Comparison of ENCODE assay signal across 10 cellular contexts in the genomic region with DNA sequence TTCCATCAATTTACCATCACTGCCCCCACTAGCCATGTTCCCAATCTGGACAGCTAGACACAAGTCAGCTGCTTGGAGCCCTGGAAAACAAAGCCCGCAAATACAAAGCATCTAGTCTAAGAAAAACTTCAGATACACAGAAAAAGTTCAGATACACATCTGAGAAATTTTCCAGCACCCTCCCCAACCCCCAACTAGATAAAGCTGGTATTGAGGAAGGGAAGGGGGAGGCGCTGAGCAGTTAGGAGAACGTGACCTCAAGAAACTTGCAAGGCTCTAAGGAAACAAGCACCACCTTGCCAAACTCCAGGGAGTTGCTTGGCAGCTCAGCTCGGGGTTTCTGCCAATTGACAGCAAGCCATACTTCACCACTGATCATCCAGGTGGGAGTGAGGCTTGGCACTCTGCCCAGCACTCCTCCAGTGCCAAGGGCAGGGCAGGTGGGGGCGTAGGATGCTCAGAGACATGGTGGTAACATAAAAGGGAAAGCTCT. TPM values are rescaled to one million over a fixed set of nuclear protein-coding genes. Genes with fewer than 3 reads are reported as not detected.
DNase-seq lines count a peak whose midpoint lies in the region; ATAC-seq and TF ChIP-seq lines count a peak whose summit lies in the region.
"Had no signal": no experiment of that assay in that cellular context is flagged by ENCODE, and none has a peak within 500 bp of the region (broad histone marks: within the 10 kb centered on the region; RNA-seq: fewer than 3 reads in every experiment).

No MANE protein-coding gene starts in this region.

- H3K4me3 Mint-ChIP-seq in glutamatergic neuron (ENCODE audit: unreplicated experiment), result no peak overlapping the region

- H3K27ac Mint-ChIP-seq in glutamatergic neuron (ENCODE audit: unreplicated experiment), result no peak overlapping the region

- DNase-seq in HL-60 (ENCODE audit: low read depth in 1 of 2, low spot score in 1 of 2), result peak in 1 of 2 experiments; percentile 84
- DNase-seq in NCI-H446 (lab: John Stamatoyannopoulos, UW), result peak; percentile 8 to 79
- peak; percentile 75 for DNase-seq in colonic mucosa
- peak; percentile 13 to 92 (median 55) for DNase-seq in posterior cingulate gyrus
- DNase-seq in activated CD8-positive, alpha-beta memory T cell treated with anti-CD3 and anti-CD28 coated beads for 24 hours, result no peak
- no peak for DNase-seq in glutamatergic neuron
- DNase-seq: activated gamma-delta T cell had no signal

- no peaks in the 10 kb centered on the region for H3K27me3 ChIP-seq in HL-60 (ENCODE audit: insufficient read depth, poor library complexity, severe bottlenecking)
- H3K27me3 ChIP-seq in colonic mucosa, result no peaks in the 10 kb centered on the region

- no peaks in the 10 kb centered on the region for H3K36me3 ChIP-seq in colonic mucosa

- intact Hi-C loops in colonic mucosa (cut with DNase I), result no loop called here
- intact Hi-C loops in posterior cingulate gyrus (cut with DNase I), result no loop called here

- TF ChIP-seq CTCF in HL-60 (IDR thresholded peaks at IDR 0.05; ENCODE audit: insufficient read depth, low read length), result no peak
- TF ChIP-seq CTCF in colonic mucosa (IDR thresholded peaks at IDR 0.05), result no peak
- no peak for TF ChIP-seq CTCF in glutamatergic neuron (IDR thresholded peaks at IDR 0.05; ENCODE audit: partially characterized antibody, unreplicated experiment)

- H3K4me1 Mint-ChIP-seq in glutamatergic neuron (ENCODE audit: low read depth, unreplicated experiment), result peaks cover 6% of the 10 kb centered on the region

- ATAC-seq in HG03196 (IDR thresholded peaks at IDR 0.05; ENCODE audit: unreplicated experiment) (no peak), GM19324 (IDR thresholded peaks at IDR 0.05; ENCODE audit: low FRiP score, unreplicated experiment) (no peak)

- peak overlapping the region in 1 of 2 donors; percentile 38 for H3K9ac ChIP-seq in colonic mucosa (ENCODE audit: low read depth in 2 of 2, low read length in 2 of 2)

- H3K36me3 Mint-ChIP-seq in glutamatergic neuron (ENCODE audit: unreplicated experiment), result no peaks in the 10 kb centered on the region

- H3K4me1 ChIP-seq in colonic mucosa, result peaks cover 3% of the 10 kb centered on the region

- H3K27me3 Mint-ChIP-seq in glutamatergic neuron (ENCODE audit: unreplicated experiment), result peaks cover 7% of the 10 kb centered on the region

- H3K9me3 Mint-ChIP-seq in glutamatergic neuron (ENCODE audit: unreplicated experiment), result peaks cover 2% of the 10 kb centered on the region

- H3K27ac ChIP-seq in HL-60 (replicated peaks), result peak overlapping the region; percentile 82
- peak overlapping the region; percentile 82 for H3K27ac ChIP-seq in colonic mucosa

- no peaks in the 10 kb centered on the region for H3K9me3 ChIP-seq in colonic mucosa

- H3K4me3 ChIP-seq in HL-60 (replicated peaks; ENCODE audit: insufficient read depth, low read length), result no peak overlapping the region
- H3K4me3 ChIP-seq in colonic mucosa, result no peak overlapping the region
- H3K4me3 ChIP-seq: skin epidermis had no signal

RNA-seq across cellular contexts. Expression of gene CNIH1, which starts 5.1 kb away (rescaled TPM):
- 100 to 1,000 TPM; 117 to 125 TPM for total RNA-seq in colonic mucosa
- total RNA-seq in glutamatergic neuron (ENCODE audit: unreplicated experiment), result 71.9 TPM

RNA-seq across cellular contexts. Expression of gene GMFB, which starts 42.5 kb away (rescaled TPM):
- 10 to 100 TPM; 67.8 to 85.7 TPM for total RNA-seq in colonic mucosa
- 67.1 TPM for total RNA-seq in glutamatergic neuron (ENCODE audit: unreplicated experiment)

RNA-seq across cellular contexts. Expression of gene CDKN3, which starts 49.4 kb away (rescaled TPM):
- 10 to 100 TPM; 19.1 to 59.5 TPM for total RNA-seq in colonic mucosa
- 4.4 TPM for total RNA-seq in glutamatergic neuron (ENCODE audit: unreplicated experiment)

Comparison
In these comparisons a context has a peak if more than half of its experiments do, and no peak if none do; other contexts are left out.
1. DNase-seq: peak in NCI-H446 (2 of 2), colonic mucosa (single experiment) and posterior cingulate gyrus (10 of 10); none in activated CD8-positive, alpha-beta memory T cell treated with anti-CD3 and anti-CD28 coated beads for 24 hours (single experiment) and glutamatergic neuron (single experiment).